ENCODE assay signal across 24 cellular contexts in the genomic region with DNA sequence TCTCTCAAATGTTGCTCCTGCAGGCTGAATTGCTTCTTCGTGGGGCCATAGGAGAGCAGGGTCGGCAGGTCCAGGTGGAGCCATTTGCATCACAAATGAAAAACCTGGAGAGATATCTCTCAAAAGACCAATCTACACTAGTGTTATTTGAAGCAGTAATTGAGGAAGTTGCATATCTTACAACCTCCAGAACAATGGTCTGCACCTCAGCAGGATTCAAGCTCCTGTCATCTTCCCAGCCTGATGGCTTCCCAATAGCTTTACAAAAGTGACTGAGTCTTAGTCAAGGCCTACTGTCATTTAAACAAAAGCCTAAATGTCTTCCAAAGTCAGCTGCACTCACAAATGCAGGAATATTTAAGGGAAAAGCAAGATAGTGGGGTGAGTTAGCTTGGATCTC.
"Had no signal": no experiment of that assay in that cellular context is flagged by ENCODE, and none has a peak within 500 bp of the region (broad histone marks: within the 10 kb centered on the region; RNA-seq: fewer than 3 reads in every experiment).

No MANE protein-coding gene starts in this region.

- H3K36me3 Mint-ChIP-seq: naive thymus-derived CD4-positive, alpha-beta T cell; natural killer cell had no signal

- H3K4me2 ChIP-seq: hepatocyte had no signal

- H3K36me3 ChIP-seq: esophagus squamous epithelium, gastrocnemius medialis, heart left ventricle, left lung, lower lobe of right lung had no signal

- H3K27ac Mint-ChIP-seq: endodermal cell; naive thymus-derived CD4-positive, alpha-beta T cell; natural killer cell had no signal

- H3K27me3 ChIP-seq: dorsolateral prefrontal cortex, esophagus squamous epithelium, gastrocnemius medialis, heart left ventricle, hepatocyte, left lung had no signal

- H3K4me3 ChIP-seq: coronary artery, dorsolateral prefrontal cortex, esophagus squamous epithelium, gastrocnemius medialis, heart left ventricle, hepatocyte, left lung, lower lobe of right lung had no signal

- H3K27ac ChIP-seq: coronary artery, dorsolateral prefrontal cortex, epithelial cell of prostate, esophagus squamous epithelium, gastrocnemius medialis, heart left ventricle, hepatocyte, left lung, lower lobe of right lung had no signal

- H3K4me1 ChIP-seq: esophagus squamous epithelium, gastrocnemius medialis, heart left ventricle, left lung, lower lobe of right lung had no signal

- H3K9me3 ChIP-seq: esophagus squamous epithelium, gastrocnemius medialis, heart left ventricle, left lung, lower lobe of right lung had no signal

- H3K4me3 Mint-ChIP-seq: endodermal cell; naive thymus-derived CD4-positive, alpha-beta T cell; natural killer cell had no signal

- H3K9me3 Mint-ChIP-seq: endodermal cell had no signal

- H3K79me2 ChIP-seq: hepatocyte had no signal

- DNase-seq: dermis blood vessel endothelial cell; dorsolateral prefrontal cortex; effector CD4-positive, alpha-beta T cell; effector memory CD4-positive, alpha-beta T cell; endodermal cell; erythroblast; esophagus squamous epithelium; foreskin fibroblast; foreskin melanocyte; gastrocnemius medialis; heart left ventricle; hypothalamus; left cardiac atrium; left lung; left ventricle myocardium superior; lower lobe of right lung; mesenchymal stem cell; midbrain; naive thymus-derived CD4-positive, alpha-beta T cell; natural killer cell had no signal

- H2AFZ ChIP-seq: hepatocyte had no signal

- ATAC-seq: esophagus mucosa; gastrocnemius medialis; heart left ventricle; left cardiac atrium; left lung; left ventricle myocardium superior; lower lobe of right lung; naive thymus-derived CD4-positive, alpha-beta T cell; natural killer cell had no signal

- H3K27me3 Mint-ChIP-seq: naive thymus-derived CD4-positive, alpha-beta T cell had no signal

- H3K4me1 Mint-ChIP-seq: endodermal cell; naive thymus-derived CD4-positive, alpha-beta T cell; natural killer cell had no signal
